Comparison of ENCODE assay signal across 1 cellular context in the genomic region with DNA sequence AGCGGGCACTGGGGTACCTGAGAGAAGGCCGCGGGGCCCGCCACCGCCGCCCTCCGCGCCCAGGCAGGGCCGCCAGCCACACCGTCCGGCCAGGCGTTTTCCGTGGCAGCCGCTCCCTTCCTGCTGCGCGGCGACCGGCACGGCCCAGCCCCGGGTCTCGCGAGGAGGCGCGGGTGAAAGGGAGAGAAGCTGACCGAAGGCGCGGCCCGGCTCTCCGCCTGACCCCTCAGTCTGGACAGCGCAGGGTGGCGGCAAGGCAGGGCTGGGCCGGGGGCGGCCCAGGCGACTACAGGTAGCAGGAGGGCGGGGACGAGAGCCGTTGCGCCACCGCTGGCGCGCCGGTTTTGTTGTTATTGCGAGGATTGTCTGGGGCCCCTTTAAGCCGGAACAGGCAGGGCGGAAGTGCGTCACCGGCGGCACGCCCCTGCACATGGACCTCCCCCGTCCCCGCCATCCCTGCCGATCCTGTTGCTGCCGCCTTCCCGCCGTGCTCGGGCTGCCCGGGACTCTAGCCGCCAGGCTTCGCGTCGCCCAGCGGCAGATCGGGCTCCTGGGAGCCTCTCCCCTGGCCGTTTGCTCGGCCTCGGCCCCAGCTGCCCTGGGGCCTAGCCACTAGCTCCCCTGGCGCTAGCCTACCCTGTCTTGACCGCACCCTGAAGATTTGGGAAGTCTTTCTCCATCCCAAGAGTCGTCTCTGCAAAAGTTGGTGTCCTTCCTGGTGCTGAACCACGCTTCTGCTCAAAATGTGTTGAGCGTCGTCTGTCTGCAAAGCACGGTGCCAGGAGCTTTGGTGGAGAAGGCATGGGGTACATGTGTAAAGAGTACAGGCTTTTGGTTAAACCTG.
TF ChIP-seq lines count a peak whose summit lies in the region.

A gene with protein sequence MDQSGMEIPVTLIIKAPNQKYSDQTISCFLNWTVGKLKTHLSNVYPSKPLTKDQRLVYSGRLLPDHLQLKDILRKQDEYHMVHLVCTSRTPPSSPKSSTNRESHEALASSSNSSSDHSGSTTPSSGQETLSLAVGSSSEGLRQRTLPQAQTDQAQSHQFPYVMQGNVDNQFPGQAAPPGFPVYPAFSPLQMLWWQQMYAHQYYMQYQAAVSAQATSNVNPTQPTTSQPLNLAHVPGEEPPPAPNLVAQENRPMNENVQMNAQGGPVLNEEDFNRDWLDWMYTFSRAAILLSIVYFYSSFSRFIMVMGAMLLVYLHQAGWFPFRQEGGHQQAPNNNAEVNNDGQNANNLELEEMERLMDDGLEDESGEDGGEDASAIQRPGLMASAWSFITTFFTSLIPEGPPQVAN (minus strand): TSS at position 352 of the 844 bp plus-strand sequence. CDS start 805 bp downstream, outside the sequence.

TF ChIP-seq in HEK293, 187 proteins besides CTCF, POLR2A, EP300 and RAD21 (continued from another document):
- no peak for TF ChIP-seq PRDM6 (tag by site-specific recombination; IDR thresholded peaks at IDR 0.05)
- peak; percentile 27; the same call in 1 of the 2 replicates for TF ChIP-seq OVOL3 (tag by site-specific recombination; IDR thresholded peaks at IDR 0.05)
- peak; percentile 71; the same call in 1 of the 2 replicates for TF ChIP-seq ZNF394 (tag by site-specific recombination; IDR thresholded peaks at IDR 0.05; ENCODE audit: borderline replicate concordance)
- TF ChIP-seq, protein P1, sequence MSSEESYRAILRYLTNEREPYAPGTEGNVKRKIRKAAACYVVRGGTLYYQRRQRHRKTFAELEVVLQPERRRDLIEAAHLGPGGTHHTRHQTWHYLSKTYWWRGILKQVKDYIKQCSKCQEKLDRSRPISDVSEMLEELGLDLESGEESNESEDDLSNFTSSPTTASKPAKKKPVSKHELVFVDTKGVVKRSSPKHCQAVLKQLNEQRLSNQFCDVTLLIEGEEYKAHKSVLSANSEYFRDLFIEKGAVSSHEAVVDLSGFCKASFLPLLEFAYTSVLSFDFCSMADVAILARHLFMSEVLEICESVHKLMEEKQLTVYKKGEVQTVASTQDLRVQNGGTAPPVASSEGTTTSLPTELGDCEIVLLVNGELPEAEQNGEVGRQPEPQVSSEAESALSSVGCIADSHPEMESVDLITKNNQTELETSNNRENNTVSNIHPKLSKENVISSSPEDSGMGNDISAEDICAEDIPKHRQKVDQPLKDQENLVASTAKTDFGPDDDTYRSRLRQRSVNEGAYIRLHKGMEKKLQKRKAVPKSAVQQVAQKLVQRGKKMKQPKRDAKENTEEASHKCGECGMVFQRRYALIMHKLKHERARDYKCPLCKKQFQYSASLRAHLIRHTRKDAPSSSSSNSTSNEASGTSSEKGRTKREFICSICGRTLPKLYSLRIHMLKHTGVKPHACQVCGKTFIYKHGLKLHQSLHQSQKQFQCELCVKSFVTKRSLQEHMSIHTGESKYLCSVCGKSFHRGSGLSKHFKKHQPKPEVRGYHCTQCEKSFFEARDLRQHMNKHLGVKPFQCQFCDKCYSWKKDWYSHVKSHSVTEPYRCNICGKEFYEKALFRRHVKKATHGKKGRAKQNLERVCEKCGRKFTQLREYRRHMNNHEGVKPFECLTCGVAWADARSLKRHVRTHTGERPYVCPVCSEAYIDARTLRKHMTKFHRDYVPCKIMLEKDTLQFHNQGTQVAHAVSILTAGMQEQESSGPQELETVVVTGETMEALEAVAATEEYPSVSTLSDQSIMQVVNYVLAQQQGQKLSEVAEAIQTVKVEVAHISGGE (tag by site-specific recombination; conservative IDR thresholded peaks at IDR 0.05; ENCODE audit: low read depth): peak; percentile 92
- TF ChIP-seq ZEB2 (tag by site-specific recombination; IDR thresholded peaks at IDR 0.05): peak; percentile 75
- TF ChIP-seq ZNF37A (tag by site-specific recombination; IDR thresholded peaks at IDR 0.05): no peak
- TF ChIP-seq SP2 (tag by site-specific recombination; IDR thresholded peaks at IDR 0.05): peak; percentile 87
- TF ChIP-seq ZNF843 (tag by site-specific recombination; IDR thresholded peaks at IDR 0.05): 0 out of 2 replicates have a peak, but pooled peaks have one; percentile 35
- peak; percentile 28; the same call in 1 of the 2 replicates for TF ChIP-seq WT1 (tag by site-specific recombination; IDR thresholded peaks at IDR 0.05)
- peak; percentile 93 for TF ChIP-seq ZFP69B (tag by site-specific recombination; IDR thresholded peaks at IDR 0.05)
- peak; percentile 62; the same call in 1 of the 2 replicates for TF ChIP-seq ZNF660 (tag by site-specific recombination; IDR thresholded peaks at IDR 0.05)
- TF ChIP-seq SP7 (tag by site-specific recombination; IDR thresholded peaks at IDR 0.05): peak; percentile 69
- TF ChIP-seq, protein P2, sequence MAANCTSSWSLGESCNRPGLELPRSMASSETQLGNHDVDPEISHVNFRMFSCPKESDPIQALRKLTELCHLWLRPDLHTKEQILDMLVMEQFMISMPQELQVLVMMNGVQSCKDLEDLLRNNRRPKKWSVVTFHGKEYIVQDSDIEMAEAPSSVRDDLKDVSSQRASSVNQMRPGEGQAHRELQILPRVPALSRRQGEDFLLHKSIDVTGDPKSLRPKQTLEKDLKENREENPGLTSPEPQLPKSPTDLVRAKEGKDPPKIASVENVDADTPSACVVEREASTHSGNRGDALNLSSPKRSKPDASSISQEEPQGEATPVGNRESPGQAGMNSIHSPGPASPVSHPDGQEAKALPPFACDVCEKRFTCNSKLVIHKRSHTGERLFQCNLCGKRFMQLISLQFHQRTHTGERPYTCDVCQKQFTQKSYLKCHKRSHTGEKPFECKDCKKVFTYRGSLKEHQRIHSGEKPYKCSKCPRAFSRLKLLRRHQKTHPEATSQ (tag by site-specific recombination; IDR thresholded peaks at IDR 0.05): no peak
- no peak for TF ChIP-seq GFI1B (tag by site-specific recombination; IDR thresholded peaks at IDR 0.05)
- TF ChIP-seq, protein P3, sequence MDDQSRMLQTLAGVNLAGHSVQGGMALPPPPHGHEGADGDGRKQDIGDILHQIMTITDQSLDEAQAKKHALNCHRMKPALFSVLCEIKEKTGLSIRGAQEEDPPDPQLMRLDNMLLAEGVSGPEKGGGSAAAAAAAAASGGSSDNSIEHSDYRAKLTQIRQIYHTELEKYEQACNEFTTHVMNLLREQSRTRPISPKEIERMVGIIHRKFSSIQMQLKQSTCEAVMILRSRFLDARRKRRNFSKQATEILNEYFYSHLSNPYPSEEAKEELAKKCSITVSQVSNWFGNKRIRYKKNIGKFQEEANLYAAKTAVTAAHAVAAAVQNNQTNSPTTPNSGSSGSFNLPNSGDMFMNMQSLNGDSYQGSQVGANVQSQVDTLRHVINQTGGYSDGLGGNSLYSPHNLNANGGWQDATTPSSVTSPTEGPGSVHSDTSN (CRISPR knock-in tag; IDR thresholded peaks at IDR 0.05): peak; percentile 69; the same call in 1 of the 2 replicates
- TF ChIP-seq KLF9 (tag by site-specific recombination; IDR thresholded peaks at IDR 0.05; ENCODE audit: low read depth): peak; percentile 96
- 0 out of 2 replicates have a peak, but pooled peaks have one; percentile 44 for TF ChIP-seq ZBTB48 (tag by site-specific recombination; IDR thresholded peaks at IDR 0.05)
- no peak for TF ChIP-seq HOXC10 (CRISPR knock-in tag; IDR thresholded peaks at IDR 0.05)
- TF ChIP-seq ZFP41 (tag by site-specific recombination; IDR thresholded peaks at IDR 0.05; ENCODE audit: borderline replicate concordance): no peak
- peak; percentile 80 for TF ChIP-seq ZBTB8A (tag by site-specific recombination; IDR thresholded peaks at IDR 0.05)
- peak; percentile 98 for TF ChIP-seq SCRT2 (tag by site-specific recombination; IDR thresholded peaks at IDR 0.05)
- peak; percentile 57 for TF ChIP-seq KLF17 (tag by site-specific recombination; IDR thresholded peaks at IDR 0.05)
- TF ChIP-seq GLIS2 (tag by site-specific recombination; IDR thresholded peaks at IDR 0.05): peak; percentile 41; the same call in 1 of the 2 replicates
- TF ChIP-seq ZNF501 (tag by site-specific recombination; IDR thresholded peaks at IDR 0.05): peak; percentile 68; the same call in 1 of the 2 replicates
- TF ChIP-seq ZNF76 (tag by site-specific recombination; IDR thresholded peaks at IDR 0.05; ENCODE audit: borderline replicate concordance, low read depth): peak; percentile 73
- no peak for TF ChIP-seq ZNF274 (IDR thresholded peaks at IDR 0.05; ENCODE audit: low read length)
- no peak for TF ChIP-seq ZNF274 (tag by site-specific recombination; IDR thresholded peaks at IDR 0.05; ENCODE audit: borderline replicate concordance)
- peak; percentile 52; the same call in 1 of the 2 replicates for TF ChIP-seq OSR2 (tag by site-specific recombination; IDR thresholded peaks at IDR 0.05)
- no peak for TF ChIP-seq ZNF423 (tag by site-specific recombination; IDR thresholded peaks at IDR 0.05)
- TF ChIP-seq SETDB1 (IDR thresholded peaks at IDR 0.05; ENCODE audit: insufficient read length, low read length): peak; percentile 32
- TF ChIP-seq HIC1 (tag by site-specific recombination; IDR thresholded peaks at IDR 0.05): 0 out of 2 replicates have a peak, but pooled peaks have one; percentile 53
- TF ChIP-seq ZBTB1 (tag by site-specific recombination; IDR thresholded peaks at IDR 0.05): no peak
- TF ChIP-seq ZNF335 (tag by site-specific recombination; conservative IDR thresholded peaks at IDR 0.05): peak; percentile 87
